8 cellular contexts compared by ENCODE assay signal in the genomic region with DNA sequence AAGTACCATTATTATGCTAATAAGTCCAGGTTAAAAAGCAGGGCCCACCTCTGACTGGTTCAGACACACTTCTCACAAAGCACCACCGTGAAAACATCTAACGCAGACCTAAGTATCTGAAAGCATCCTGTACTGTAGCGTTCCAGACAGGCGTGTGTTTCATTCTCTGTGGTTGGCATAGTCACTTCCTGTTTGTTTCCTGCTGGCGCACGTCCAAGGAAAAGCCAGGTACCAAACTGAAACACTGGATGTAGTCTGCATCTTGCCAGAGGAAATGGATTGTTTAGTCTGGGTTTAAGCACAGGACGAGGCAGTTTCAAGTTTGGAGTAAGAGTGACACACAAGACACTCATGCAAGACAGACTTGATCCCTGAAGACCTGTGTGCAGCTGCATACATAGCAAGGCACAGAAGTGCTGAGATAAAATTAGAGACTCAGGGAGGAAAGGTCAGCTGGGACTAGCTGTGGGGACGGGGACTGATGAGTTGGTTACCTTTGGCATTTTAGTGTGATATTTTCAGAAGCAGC. TPM values are rescaled to one million over a fixed set of nuclear protein-coding genes. Genes with fewer than 3 reads are reported as not detected.
DNase-seq lines count a peak whose midpoint lies in the region; ATAC-seq and TF ChIP-seq lines count a peak whose summit lies in the region.

No MANE protein-coding gene starts in this region.

- TF ChIP-seq CTCF in OCI-LY7 (conservative IDR thresholded peaks at IDR 0.05; ENCODE audit: low read length): no peak

- BruUV-seq in OCI-LY7 (replicated peaks; lab: Mats Ljungman, UMichigan): no TSS peak

- peaks cover 9% of the 10 kb centered on the region for H3K9me3 Mint-ChIP-seq in activated T-cell treated with anti-CD3 and anti-CD28 coated beads, Interleukin-2, amount 50 U/mL, for 24 hours

- H3K9me3 ChIP-seq in OCI-LY7 (ENCODE audit: low read length): peaks cover 9% of the 10 kb centered on the region; the same call in 1 of the 2 replicates

- peaks cover 55% of the 10 kb centered on the region for H3K4me1 Mint-ChIP-seq in activated T-cell treated with anti-CD3 and anti-CD28 coated beads, Interleukin-2, amount 50 U/mL, for 24 hours (ENCODE audit: low read depth)

- H3K27ac Mint-ChIP-seq in activated T-cell treated with anti-CD3 and anti-CD28 coated beads, Interleukin-2, amount 50 U/mL, for 24 hours: peak overlapping the region; percentile 89

- H3K27me3 Mint-ChIP-seq in activated T-cell treated with anti-CD3 and anti-CD28 coated beads, Interleukin-2, amount 50 U/mL, for 24 hours: no peaks in the 10 kb centered on the region

- intact Hi-C loops in OCI-LY7 (cut with micrococcal nuclease; ENCODE audit: unreplicated experiment): no loop called here

- POLR2A ChIA-PET in OCI-LY7 (lab: Charles Lee): interaction anchor here (1.6 to 4.7 kb wide), 2 partner anchors 8 to 23 kb away, joined by 6 to 29 read pairs; a partner anchor contains a TSS

- peaks cover 45% of the 10 kb centered on the region for H3K36me3 Mint-ChIP-seq in activated T-cell treated with anti-CD3 and anti-CD28 coated beads, Interleukin-2, amount 50 U/mL, for 24 hours (ENCODE audit: low read depth)

- H4K20me1 ChIP-seq in OCI-LY7 (ENCODE audit: insufficient read depth, low read length): no peaks in the 10 kb centered on the region

- peak overlapping the region; percentile 57 for H3K4me3 Mint-ChIP-seq in activated T-cell treated with anti-CD3 and anti-CD28 coated beads, Interleukin-2, amount 50 U/mL, for 24 hours

- H3K4me2 ChIP-seq in OCI-LY7 (ENCODE audit: low read length): peak overlapping the region; percentile 43

- no peak overlapping the region for H3K27ac ChIP-seq in OCI-LY7 (ENCODE audit: low read depth, low read length, poor library complexity, severe bottlenecking)

- H2AFZ ChIP-seq in OCI-LY7 (ENCODE audit: low read length): no peak overlapping the region

- H3K9me2 ChIP-seq in OCI-LY7 (ENCODE audit: insufficient read depth, low read length): no peaks in the 10 kb centered on the region

- H3K79me2 ChIP-seq in OCI-LY7 (ENCODE audit: insufficient read depth, low read depth, low read length): no peaks in the 10 kb centered on the region

- DNase-seq in OCI-LY7 (ENCODE audit: low spot score) (peak; percentile 10), glomerular visceral epithelial cell (ENCODE audit: extremely low spot score) (peak; percentile 89), midbrain (lab: John Stamatoyannopoulos, UW) (no peak), NCI-H82 (lab: John Stamatoyannopoulos, UW) (no peak)
- DNase-seq in activated T-cell treated with anti-CD3 and anti-CD28 coated beads, Interleukin-2, amount 50 U/mL, for 24 hours: peak; percentile 76
- DNase-seq in stimulated activated CD4-positive, alpha-beta T cell treated with anti-CD3 and anti-CD28 coated beads, Interleukin-1b, Interleukin-23, amount 100 ng/mL, for 24 hours (ENCODE audit: low read depth in 4 of 4, low spot score in 1 of 4): peak; percentile 24 to 55 (median 46)

- ATAC-seq in HG03159 (IDR thresholded peaks at IDR 0.05; ENCODE audit: unreplicated experiment): peak; percentile 61

- H3K4me3 ChIP-seq in GM08714 (ENCODE audit: low read length) (peak overlapping the region; percentile 45; the same call in 1 of the 2 replicates), OCI-LY7 (ENCODE audit: low read depth, low read length, poor library complexity, severe bottlenecking) (no peak overlapping the region)

- H3K36me3 ChIP-seq in OCI-LY7 (ENCODE audit: insufficient read depth, low read length): peaks cover 5% of the 10 kb centered on the region

- CTCF ChIA-PET in OCI-LY7 (lab: Charles Lee; ENCODE audit: unreplicated experiment): no interaction called here

- H3K4me1 ChIP-seq in OCI-LY7 (ENCODE audit: insufficient read depth, low read length, poor library complexity, severe bottlenecking): peaks cover 16% of the 10 kb centered on the region

RNA-seq across cellular contexts. Expression of a gene that starts 23.3 kb away (rescaled TPM):
- 18.7 and 23.5 TPM in 2 replicates for total RNA-seq in OCI-LY7 (2014; rRNA removed; shearing (Covaris generic))
- 16.6 and 20.6 TPM in 2 replicates for total RNA-seq in OCI-LY7 (2022)

Comparison
In these comparisons a context has a peak if more than half of its experiments do, and no peak if none do; other contexts are left out.
1. DNase-seq: peak in OCI-LY7 (single experiment), activated T-cell treated with anti-CD3 and anti-CD28 coated beads, Interleukin-2, amount 50 U/mL, for 24 hours (single experiment), glomerular visceral epithelial cell (single experiment) and stimulated activated CD4-positive, alpha-beta T cell treated with anti-CD3 and anti-CD28 coated beads, Interleukin-1b, Interleukin-23, amount 100 ng/mL, for 24 hours (4 of 4); none in midbrain (single experiment) and NCI-H82 (single experiment).